Comparison of ENCODE assay signal across 13 cellular contexts in the genomic region with DNA sequence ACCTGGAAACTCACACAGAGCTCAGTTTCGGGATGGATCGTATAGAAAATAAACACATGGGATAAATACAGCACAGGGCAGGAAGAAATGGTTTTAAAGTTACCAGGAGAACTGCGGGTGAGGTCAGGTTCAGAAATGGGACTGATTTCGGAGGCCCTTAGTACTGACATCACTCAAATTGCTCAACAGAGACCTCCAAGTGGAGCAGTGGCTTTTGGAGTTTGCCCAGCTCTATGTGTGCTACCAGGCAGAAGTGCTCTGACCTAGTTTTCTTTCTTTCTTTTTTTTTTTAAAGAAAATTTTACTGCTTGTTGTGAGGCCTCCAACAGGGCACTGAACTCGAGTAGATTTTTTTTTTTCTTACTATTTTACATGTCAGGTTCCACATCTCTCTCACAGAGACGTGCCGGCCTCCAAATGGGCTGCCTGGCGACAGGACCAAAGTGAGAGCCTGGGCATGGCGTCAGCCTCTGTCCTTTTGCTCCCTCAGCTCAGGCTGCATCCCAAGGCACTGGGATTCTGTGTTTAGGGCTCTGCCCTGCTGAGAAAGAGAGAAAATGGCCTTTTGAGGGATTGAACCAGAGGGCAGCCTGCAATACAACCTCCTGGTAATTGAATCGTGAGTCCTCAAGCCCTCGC.
DNase-seq lines count a peak whose midpoint lies in the region; ATAC-seq, FAIRE-seq and TF ChIP-seq lines count a peak whose summit lies in the region.
"Had no signal": no experiment of that assay in that cellular context is flagged by ENCODE, and none has a peak within 500 bp of the region (broad histone marks: within the 10 kb centered on the region; RNA-seq: fewer than 3 reads in every experiment).

No MANE protein-coding gene starts in this region.

- intact Hi-C loops in adrenal gland (cut with DNase I) = no loop called here
- intact Hi-C loops in Right ventricle myocardium superior (cut with DNase I) = no loop called here
- intact Hi-C loops in transverse colon (cut with DNase I; ENCODE audit: low total_unique reads) = no loop called here

- in situ Hi-C loops in transverse colon (cut with MboI; ENCODE audit: low pct_ligation_motif_present in 1 of 4, low pct_unique_long_range_greater_than_20kb in 1 of 4, low sequenced_read_pairs in 3 of 4) = no loop called here

- H3K9me3 ChIP-seq in adrenal gland (replicated peaks in 1 of 3) (no peaks in the 10 kb centered on the region), transverse colon (no peaks in the 10 kb centered on the region), small intestine (ENCODE audit: control insufficient read depth, low read depth) (no peaks in the 10 kb centered on the region)

- FAIRE-seq in small intestine (lab: Jason Lieb, UNC) = no peak

- no peak for TF ChIP-seq EP300 in transverse colon (IDR thresholded peaks at IDR 0.05; ENCODE audit: low read depth)

- TF ChIP-seq POLR2A in adrenal gland (IDR thresholded peaks at IDR 0.05) (no peak), transverse colon (IDR thresholded peaks at IDR 0.05) (no peak)

- H3K4me1 ChIP-seq in adrenal gland (replicated peaks in 1 of 2) (peaks cover 8 to 17% of the 10 kb centered on the region in 2 donors), transverse colon (peaks cover 0 to 11% (median 0%) of the 10 kb centered on the region in 4 donors), small intestine (ENCODE audit: control insufficient read depth in 2 of 2, insufficient read depth in 1 of 2, low read depth in 1 of 2, low read length in 1 of 2) (no peaks in the 10 kb centered on the region)

- H3K4me3 ChIP-seq in adrenal gland = no peak overlapping the region
- H3K4me3 ChIP-seq in transverse colon = no peak overlapping the region
- H3K4me3 ChIP-seq in small intestine (ENCODE audit: low read depth in 1 of 2, low read length in 2 of 2) = no peak overlapping the region

- H3K36me3 ChIP-seq in adrenal gland (replicated peaks in 1 of 2) (no peaks in the 10 kb centered on the region), transverse colon (no peaks in the 10 kb centered on the region), small intestine (ENCODE audit: control insufficient read depth in 2 of 2, insufficient read depth in 2 of 2, low read length in 2 of 2) (no peaks in the 10 kb centered on the region)

- TF ChIP-seq CTCF in adrenal gland (IDR thresholded peaks at IDR 0.05) (no peak), transverse colon (IDR thresholded peaks at IDR 0.05) (no peak)

- H3K27me3 ChIP-seq in adrenal gland (no peaks in the 10 kb centered on the region), transverse colon (no peaks in the 10 kb centered on the region), small intestine (ENCODE audit: control insufficient read depth in 2 of 2, insufficient read depth in 2 of 2, low read length in 2 of 2) (no peaks in the 10 kb centered on the region)

- ATAC-seq in Right ventricle myocardium superior (ENCODE audit: poor library complexity) (peak; percentile 91), GM18861 (IDR thresholded peaks at IDR 0.05; ENCODE audit: unreplicated experiment) (no peak)

- 45 to 57% (median 49%) methylated on average over 11 of the region's 11 CpGs for WGBS in adrenal gland, 4 donors
- 79 to 92% methylated on average over 4 to 11 of the region's 11 CpGs for WGBS in transverse colon (ENCODE audit: low coverage in 1 of 2), 2 donors
- WGBS in small intestine, 3 donors = 79 to 87% (median 84%) methylated on average over 11 of the region's 11 CpGs

- DNase-seq in adrenal gland = peak; percentile 29 to 78 (median 64)
- DNase-seq in Right ventricle myocardium superior = no peak
- DNase-seq in midbrain (lab: John Stamatoyannopoulos, UW) = peak; percentile 61
- no peak for DNase-seq in transverse colon
- DNase-seq in activated gamma-delta T cell (lab: John Stamatoyannopoulos, UW) = no peak
- no peak for DNase-seq in small intestine
- no peak for DNase-seq in NCI-H446 (lab: John Stamatoyannopoulos, UW)
- DNase-seq: activated CD4-positive, alpha-beta T cell treated with anti-CD3 and anti-CD28 coated beads for 1 hour; activated naive CD8-positive, alpha-beta T cell treated with anti-CD3 and anti-CD28 coated beads, Interleukin-2, amount 10 ng/mL, durations not matched to agents 7 days and 5 days; DMS79 treated with DMSO at 0.1 percent for 48 hours; NCI-H187; NCI-H69 had no signal

- peak overlapping the region; percentile 45 to 83 (median 56) for H3K27ac ChIP-seq in adrenal gland
- peak overlapping the region in 3 of 4 donors; percentile 28 to 52 (median 40) for H3K27ac ChIP-seq in transverse colon
- peak overlapping the region in 1 of 2 donors; percentile 52 for H3K27ac ChIP-seq in small intestine (ENCODE audit: low read depth in 1 of 2, low read length in 1 of 2)

Comparison
In these comparisons a context has a peak if more than half of its experiments do, and no peak if none do; other contexts are left out.
1. DNase-seq: peak in adrenal gland (7 of 7) and midbrain (single experiment); none in Right ventricle myocardium superior (single experiment), transverse colon (single experiment), activated gamma-delta T cell (single experiment), small intestine (single experiment) and NCI-H446 (0 of 2).